In the genomic region with DNA sequence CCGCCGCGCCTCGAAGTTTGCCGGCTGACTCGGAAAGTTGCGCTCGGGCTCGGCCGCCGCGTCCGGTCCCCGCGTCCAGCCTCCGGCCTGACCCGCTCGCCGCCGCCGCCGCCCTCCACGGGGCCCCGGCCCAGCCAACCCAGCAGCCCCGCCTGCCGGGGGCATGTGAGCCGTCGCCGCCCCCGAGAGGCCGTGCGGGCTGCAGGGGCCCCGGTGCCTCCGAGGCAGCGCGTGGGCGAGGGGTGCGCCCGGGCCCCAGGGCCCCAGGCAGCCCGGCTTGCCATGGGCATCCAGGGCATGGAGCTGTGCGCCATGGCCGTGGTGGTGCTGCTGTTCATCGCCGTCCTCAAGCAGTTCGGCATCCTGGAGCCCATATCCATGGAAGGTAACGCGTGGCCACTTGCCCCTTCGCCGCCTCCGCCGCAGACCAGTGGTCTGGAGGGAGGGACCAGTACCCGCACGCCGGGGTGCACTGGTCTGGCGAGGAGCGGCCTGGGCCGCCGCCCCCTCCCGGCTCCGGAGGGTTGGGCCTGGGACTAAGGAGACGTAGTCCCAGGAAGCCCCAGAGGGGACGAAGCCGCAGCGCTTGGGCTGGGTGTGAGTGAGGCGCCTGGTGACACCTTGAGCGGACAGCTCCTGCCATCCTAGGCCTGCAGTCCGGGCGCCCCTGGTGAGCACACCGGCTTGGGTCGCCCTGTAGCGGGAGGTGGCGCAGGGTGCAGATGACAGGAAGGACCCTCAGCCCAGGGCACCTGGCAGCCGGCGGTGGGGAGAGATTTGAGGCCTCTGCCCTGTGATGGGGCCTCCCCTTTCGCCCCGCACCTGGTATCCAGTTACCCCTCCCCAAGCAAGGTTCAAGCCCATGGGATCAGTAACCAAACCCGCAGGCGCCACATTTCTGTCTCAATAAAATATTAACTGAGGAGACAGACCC, we compare ENCODE assay signal across 9 cellular contexts. TPM values are rescaled to one million over a fixed set of nuclear protein-coding genes. Genes with fewer than 3 reads are reported as not detected.
A peak's percentile ranks its signal among the peaks of the same experiment; 100 is the strongest.
DNase-seq lines count a peak whose midpoint lies in the region; ATAC-seq and TF ChIP-seq lines count a peak whose summit lies in the region.
"Had no signal": no experiment of that assay in that cellular context is flagged by ENCODE, and none has a peak within 500 bp of the region (broad histone marks: within the 10 kb centered on the region; RNA-seq: fewer than 3 reads in every experiment).

No MANE protein-coding gene starts in this region.

- H3K4me1 ChIP-seq in BLaER1 treated with 17β-estradiol and CSF1 and Interleukin-3, amounts not matched to agents 10 nM and 100 nM: peaks cover 0 to 15% (median 8%) of the 10 kb centered on the region in 10 experiments; a peak in 14 of 20 replicates
- peaks cover 0 to 13% (median 6%) of the 10 kb centered on the region in 4 donors for H3K4me1 ChIP-seq in Peyer's patch
- H3K4me1 ChIP-seq in foreskin keratinocyte: no peaks in the 10 kb centered on the region
- H3K4me1 ChIP-seq in trophoblast cell (ENCODE audit: control insufficient read depth in 1 of 2, insufficient read depth in 2 of 2, low read length in 2 of 2): peaks cover 0 to 3% of the 10 kb centered on the region in 2 experiments

- H2AFZ ChIP-seq in trophoblast cell (ENCODE audit: insufficient read depth, low read length, poor library complexity): no peak overlapping the region

- no peaks in the 10 kb centered on the region for H3K79me1 ChIP-seq in trophoblast cell (ENCODE audit: low read length)

- no peak overlapping the region for H2BK120ac ChIP-seq in trophoblast cell (ENCODE audit: insufficient read depth, low read length, poor library complexity)

- peaks cover 25 to 64% (median 48%) of the 10 kb centered on the region in 11 experiments for H3K27me3 ChIP-seq in BLaER1 treated with 17β-estradiol and CSF1 and Interleukin-3, amounts not matched to agents 10 nM and 100 nM
- no peaks in the 10 kb centered on the region for H3K27me3 ChIP-seq in Peyer's patch
- H3K27me3 ChIP-seq in foreskin keratinocyte: peaks cover 4% of the 10 kb centered on the region
- H3K27me3 ChIP-seq in trophoblast cell (ENCODE audit: insufficient read depth, low read length): peaks cover 32% of the 10 kb centered on the region

- no peaks in the 10 kb centered on the region for H3K79me2 ChIP-seq in trophoblast cell (ENCODE audit: control insufficient read depth, insufficient read depth, low read length, poor library complexity)

- H2BK5ac ChIP-seq in trophoblast cell (ENCODE audit: low read depth, low read length, poor library complexity): no peak overlapping the region

- H3K4me2 ChIP-seq in BLaER1 treated with 17β-estradiol and CSF1 and Interleukin-3, amounts not matched to agents 10 nM and 100 nM: peak overlapping the region; percentile 80 to 97 (median 93)
- H3K4me2 ChIP-seq in trophoblast cell (ENCODE audit: low read length): peak overlapping the region; percentile 82

- H3K27ac ChIP-seq in BLaER1 treated with 17β-estradiol and CSF1 and Interleukin-3, amounts not matched to agents 10 nM and 100 nM: peak overlapping the region in 3 of 11 experiments; percentile 69 to 77 (median 77); a peak in 5 of 22 replicates
- H3K27ac ChIP-seq in Peyer's patch: peak overlapping the region in 1 of 4 donors; percentile 35
- peak overlapping the region; percentile 47 for H3K27ac ChIP-seq in foreskin keratinocyte
- no peak overlapping the region for H3K27ac ChIP-seq in trophoblast cell (ENCODE audit: low read depth, low read length)

- H3K9ac ChIP-seq in BLaER1 treated with 17β-estradiol and CSF1 and Interleukin-3, amounts not matched to agents 10 nM and 100 nM: peak overlapping the region in 10 of 11 experiments; percentile 57 to 79 (median 72); a peak in 17 of 22 replicates
- no peak overlapping the region for H3K9ac ChIP-seq in trophoblast cell (ENCODE audit: low read length)

- no peak overlapping the region for H4K8ac ChIP-seq in trophoblast cell (ENCODE audit: low read depth, low read length)

- H3K4me3 ChIP-seq in BLaER1 treated with 17β-estradiol and CSF1 and Interleukin-3, amounts not matched to agents 10 nM and 100 nM: peak overlapping the region; percentile 57 to 72 (median 66)
- H3K4me3 ChIP-seq in Peyer's patch (peak overlapping the region; percentile 8 to 92 (median 56)), trophoblast cell (ENCODE audit: low read depth, low read length) (peak overlapping the region; percentile 23)

- ATAC-seq in foreskin keratinocyte: peak; percentile 1
- no peak for ATAC-seq in HG03354 (IDR thresholded peaks at IDR 0.05; ENCODE audit: poor library complexity, severe bottlenecking, unreplicated experiment)

- H4K91ac ChIP-seq in trophoblast cell (ENCODE audit: low read depth, low read length): no peak overlapping the region

- no peak overlapping the region for H3K23ac ChIP-seq in trophoblast cell (ENCODE audit: low read length)

- H3K18ac ChIP-seq in trophoblast cell (ENCODE audit: low read length): no peak overlapping the region

- H3K4ac ChIP-seq in trophoblast cell (ENCODE audit: low read depth, low read length): no peak overlapping the region

- no peaks in the 10 kb centered on the region for H3K9me3 ChIP-seq in BLaER1 treated with 17β-estradiol and CSF1 and Interleukin-3, amounts not matched to agents 10 nM and 100 nM (replicated peaks in 1 of 11)
- no peaks in the 10 kb centered on the region for H3K9me3 ChIP-seq in Peyer's patch
- peaks cover 10% of the 10 kb centered on the region for H3K9me3 ChIP-seq in trophoblast cell (ENCODE audit: insufficient read depth, low read depth, low read length)

- no peak overlapping the region for H4K12ac ChIP-seq in trophoblast cell (ENCODE audit: low read depth, low read length)

- DNase-seq in Peyer's patch (peak in 1 of 3 donors; percentile 56), foreskin keratinocyte (no peak), trophoblast cell (no peak), NCI-H2227 treated with DMSO at 0.1 percent for 48 hours (lab: John Stamatoyannopoulos, UW) (no peak), HUDEP-2 (lab: John Stamatoyannopoulos, UW; ENCODE audit: unreplicated experiment in 76 of 76) (no peak), COR-L47 (lab: John Stamatoyannopoulos, UW) (no peak)
- DNase-seq: stimulated activated naive CD4-positive, alpha-beta T cell treated with Interleukin-2 at 50 U/mL for 16 hours had no signal

- no peak overlapping the region for H2AK5ac ChIP-seq in trophoblast cell (ENCODE audit: low read length)

- TF ChIP-seq CTCF in Peyer's patch (IDR thresholded peaks at IDR 0.05) (peak in 1 of 6 experiments; percentile 6), foreskin keratinocyte (conservative IDR thresholded peaks at IDR 0.05) (peak; percentile 25)

- H3K14ac ChIP-seq in trophoblast cell (ENCODE audit: low read length): no peak overlapping the region

- TF ChIP-seq POLR2A in Peyer's patch (IDR thresholded peaks at IDR 0.05): no peak

- WGBS in trophoblast cell (ENCODE audit: extremely low coverage, insufficient coverage, insufficient read length): no CpG with 5 or more reads among the region's 78 CpGs

- H4K20me1 ChIP-seq in BLaER1 treated with 17β-estradiol and CSF1 and Interleukin-3, amounts not matched to agents 10 nM and 100 nM: peaks cover 0 to 36% (median 14%) of the 10 kb centered on the region in 11 experiments; a peak in 10 of 22 replicates

- H3K36me3 ChIP-seq in BLaER1 treated with 17β-estradiol and CSF1 and Interleukin-3, amounts not matched to agents 10 nM and 100 nM: no peaks in the 10 kb centered on the region
- H3K36me3 ChIP-seq in Peyer's patch: no peaks in the 10 kb centered on the region
- H3K36me3 ChIP-seq in trophoblast cell (ENCODE audit: control insufficient read depth in 1 of 2, insufficient read depth in 2 of 2, low read length in 2 of 2): no peaks in the 10 kb centered on the region

- H2BK12ac ChIP-seq in trophoblast cell (ENCODE audit: low read length): no peak overlapping the region

RNA-seq across cellular contexts. Expression of a gene that starts 49.9 kb away (rescaled TPM):
- total RNA-seq in Peyer's patch (10 to 100 TPM in 1 of 4 donors, 1 to 10 TPM in 3; 4.9 to 11.4 (median 7.2) TPM), foreskin keratinocyte (6.4 and 9.0 TPM in 2 replicates)
- 7.1 and 9.2 TPM in 2 replicates for polyA plus RNA-seq in foreskin keratinocyte
- polyA plus RNA-seq in trophoblast cell (2013): 0.22 and 0.40 TPM in 2 replicates

RNA-seq across cellular contexts. Expression of a gene that starts 55.5 kb away (rescaled TPM):
- 100 to 1,000 TPM in 2 of 4 donors, 10 to 100 TPM in 2; 10.7 to 112 (median 87.1) TPM for total RNA-seq in Peyer's patch
- 41.1 and 45.3 TPM in 2 replicates for total RNA-seq in foreskin keratinocyte
- polyA plus RNA-seq in foreskin keratinocyte: 49.2 and 52.3 TPM in 2 replicates
- polyA plus RNA-seq in trophoblast cell (2013): 9.6 and 10.0 TPM in 2 replicates
